8 cellular contexts compared by ENCODE assay signal in the genomic region with DNA sequence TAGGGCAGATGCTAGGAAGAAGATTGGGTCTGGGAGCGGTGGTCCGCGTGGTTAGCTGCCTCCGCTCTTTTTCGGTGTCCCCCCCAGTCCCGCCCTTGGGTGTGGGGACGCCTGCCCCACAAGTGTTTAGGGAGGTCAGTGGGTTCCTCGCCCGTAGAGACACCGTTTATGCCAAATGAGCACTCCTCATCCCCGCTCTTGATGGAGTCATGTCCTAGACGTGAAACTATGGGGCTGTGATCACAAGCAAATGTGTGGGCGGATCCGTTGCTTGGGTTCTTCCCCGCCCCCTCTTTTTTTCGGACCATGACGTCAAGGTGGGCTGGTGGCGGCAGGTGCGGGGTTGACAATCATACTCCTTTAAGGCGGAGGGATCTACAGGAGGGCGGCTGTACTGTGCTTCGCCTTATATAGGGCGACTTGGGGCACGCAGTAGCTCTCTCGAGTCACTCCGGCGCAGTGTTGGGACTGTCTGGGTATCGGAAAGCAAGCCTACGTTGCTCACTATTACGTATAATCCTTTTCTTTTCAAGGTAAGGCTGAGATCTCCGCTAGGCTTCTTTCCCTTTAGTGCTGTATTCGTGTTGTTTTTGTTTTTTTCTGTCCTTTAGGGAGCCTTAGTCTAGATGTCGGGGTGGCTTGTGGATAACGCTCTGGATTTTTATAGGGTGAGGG.
DNase-seq lines count a peak whose midpoint lies in the region; ATAC-seq and TF ChIP-seq lines count a peak whose summit lies in the region.

A gene (plus strand): TSS at position 439 of the 675 bp plus-strand sequence. CDS start 1,529 bp downstream, outside the sequence.

- peaks cover 11% of the 10 kb centered on the region for H3K36me3 ChIP-seq in mucosa of stomach (ENCODE audit: control insufficient read depth, insufficient read depth, low read length)

- TF ChIP-seq POLR2A in erythroblast (IDR thresholded peaks at IDR 0.05; ENCODE audit: low read length), result peak; percentile 100

- peaks cover 18% of the 10 kb centered on the region for H3K4me1 ChIP-seq in mucosa of stomach (ENCODE audit: control insufficient read depth, insufficient read depth, low read length)

- peak; percentile 54 for ATAC-seq in GM21619 (IDR thresholded peaks at IDR 0.05; ENCODE audit: unreplicated experiment)

- no peaks in the 10 kb centered on the region for H3K9me3 ChIP-seq in mucosa of stomach (ENCODE audit: control insufficient read depth, low read length)

- peak within 1 kb of the TSS; percentile 99 for H3K4me3 ChIP-seq in mucosa of stomach (ENCODE audit: low read length)

- 0 out of 2 replicates have a peak, but pooled peaks have one; percentile 45 for TF ChIP-seq EP300 in Ishikawa (IDR thresholded peaks at IDR 0.05; ENCODE audit: borderline replicate concordance)

- DNase-seq in DMS53 (lab: John Stamatoyannopoulos, UW), result peak; percentile 100
- peak; percentile 83 for DNase-seq in OCI-M2 (lab: John Stamatoyannopoulos, UW; ENCODE audit: unreplicated experiment)
- peak; percentile 93 for DNase-seq in activated T-cell treated with anti-CD3 and anti-CD28 coated beads, Interleukin-2, amount 50 U/mL, for 1 hour
- DNase-seq in erythroblast (lab: John Stamatoyannopoulos, UW), result peak; percentile 97 to 99
- DNase-seq in stimulated activated CD8-positive, alpha-beta memory T cell treated with anti-CD3 and anti-CD28 coated beads, Interleukin-4, amount 100 ng/mL, for 48 hours, result peak; percentile 96

- no peaks in the 10 kb centered on the region for H3K27me3 ChIP-seq in mucosa of stomach (ENCODE audit: control insufficient read depth, insufficient read depth, low read length)

- TF ChIP-seq RAD21 in Ishikawa (IDR thresholded peaks at IDR 0.05; ENCODE audit: low read depth), result no peak

- peak within 1 kb of the TSS; percentile 89 for H3K9ac ChIP-seq in mucosa of stomach (ENCODE audit: low read length)

TF ChIP-seq in Ishikawa, 13 proteins besides CTCF, POLR2A, EP300 and RAD21:
- peak; percentile 23; the same call in 1 of the 2 replicates for TF ChIP-seq CEBPB (IDR thresholded peaks at IDR 0.05)
- TF ChIP-seq, protein P1, sequence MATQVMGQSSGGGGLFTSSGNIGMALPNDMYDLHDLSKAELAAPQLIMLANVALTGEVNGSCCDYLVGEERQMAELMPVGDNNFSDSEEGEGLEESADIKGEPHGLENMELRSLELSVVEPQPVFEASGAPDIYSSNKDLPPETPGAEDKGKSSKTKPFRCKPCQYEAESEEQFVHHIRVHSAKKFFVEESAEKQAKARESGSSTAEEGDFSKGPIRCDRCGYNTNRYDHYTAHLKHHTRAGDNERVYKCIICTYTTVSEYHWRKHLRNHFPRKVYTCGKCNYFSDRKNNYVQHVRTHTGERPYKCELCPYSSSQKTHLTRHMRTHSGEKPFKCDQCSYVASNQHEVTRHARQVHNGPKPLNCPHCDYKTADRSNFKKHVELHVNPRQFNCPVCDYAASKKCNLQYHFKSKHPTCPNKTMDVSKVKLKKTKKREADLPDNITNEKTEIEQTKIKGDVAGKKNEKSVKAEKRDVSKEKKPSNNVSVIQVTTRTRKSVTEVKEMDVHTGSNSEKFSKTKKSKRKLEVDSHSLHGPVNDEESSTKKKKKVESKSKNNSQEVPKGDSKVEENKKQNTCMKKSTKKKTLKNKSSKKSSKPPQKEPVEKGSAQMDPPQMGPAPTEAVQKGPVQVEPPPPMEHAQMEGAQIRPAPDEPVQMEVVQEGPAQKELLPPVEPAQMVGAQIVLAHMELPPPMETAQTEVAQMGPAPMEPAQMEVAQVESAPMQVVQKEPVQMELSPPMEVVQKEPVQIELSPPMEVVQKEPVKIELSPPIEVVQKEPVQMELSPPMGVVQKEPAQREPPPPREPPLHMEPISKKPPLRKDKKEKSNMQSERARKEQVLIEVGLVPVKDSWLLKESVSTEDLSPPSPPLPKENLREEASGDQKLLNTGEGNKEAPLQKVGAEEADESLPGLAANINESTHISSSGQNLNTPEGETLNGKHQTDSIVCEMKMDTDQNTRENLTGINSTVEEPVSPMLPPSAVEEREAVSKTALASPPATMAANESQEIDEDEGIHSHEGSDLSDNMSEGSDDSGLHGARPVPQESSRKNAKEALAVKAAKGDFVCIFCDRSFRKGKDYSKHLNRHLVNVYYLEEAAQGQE (IDR thresholded peaks at IDR 0.05; ENCODE audit: low read depth), result no peak
- no peak; the same call in 1 of the 2 replicates for TF ChIP-seq ZBTB7A (IDR thresholded peaks at IDR 0.05; ENCODE audit: low read depth)
- TF ChIP-seq FOXM1 (IDR thresholded peaks at IDR 0.05; ENCODE audit: borderline replicate concordance, low read depth), result no peak
- TF ChIP-seq TEAD4 (IDR thresholded peaks at IDR 0.05), result peak; percentile 75
- peak; percentile 73; the same call in 1 of the 2 replicates for TF ChIP-seq YY1 (IDR thresholded peaks at IDR 0.05; ENCODE audit: low read depth)
- TF ChIP-seq, protein P2, sequence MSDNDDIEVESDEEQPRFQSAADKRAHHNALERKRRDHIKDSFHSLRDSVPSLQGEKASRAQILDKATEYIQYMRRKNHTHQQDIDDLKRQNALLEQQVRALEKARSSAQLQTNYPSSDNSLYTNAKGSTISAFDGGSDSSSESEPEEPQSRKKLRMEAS (IDR thresholded peaks at IDR 0.05), result no peak; the same call in 1 of the 2 replicates
- TF ChIP-seq CREB1 (IDR thresholded peaks at IDR 0.05; ENCODE audit: low read depth), result peak; percentile 65
- peak; percentile 47; the same call in 1 of the 2 replicates for TF ChIP-seq NFIC (IDR thresholded peaks at IDR 0.05)
- TF ChIP-seq, protein P3, sequence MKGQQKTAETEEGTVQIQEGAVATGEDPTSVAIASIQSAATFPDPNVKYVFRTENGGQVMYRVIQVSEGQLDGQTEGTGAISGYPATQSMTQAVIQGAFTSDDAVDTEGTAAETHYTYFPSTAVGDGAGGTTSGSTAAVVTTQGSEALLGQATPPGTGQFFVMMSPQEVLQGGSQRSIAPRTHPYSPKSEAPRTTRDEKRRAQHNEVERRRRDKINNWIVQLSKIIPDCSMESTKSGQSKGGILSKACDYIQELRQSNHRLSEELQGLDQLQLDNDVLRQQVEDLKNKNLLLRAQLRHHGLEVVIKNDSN (IDR thresholded peaks at IDR 0.05), result peak; percentile 36; the same call in 1 of the 2 replicates
- TF ChIP-seq TCF12 (IDR thresholded peaks at IDR 0.05; ENCODE audit: low read depth), result peak; percentile 72
- peak; percentile 99 for TF ChIP-seq TAF1 (IDR thresholded peaks at IDR 0.05; ENCODE audit: low read depth)
- peak; percentile 89 for TF ChIP-seq EGR1 (IDR thresholded peaks at IDR 0.05)
TF ChIP-seq in Ishikawa: peak in this region for 9.

Comparison
In these comparisons a context has a peak if more than half of its experiments do, and no peak if none do; other contexts are left out.
1. Peak in every context shown above with its lines: DNase-seq, ATAC-seq and H3K4me3 ChIP-seq.